ENCODE assay signal across 9 cellular contexts in genomic region chr20:51985013-51985415, GRCh38.
DNase-seq lines count a peak whose midpoint lies in the region; ATAC-seq and TF ChIP-seq lines count a peak whose summit lies in the region.
"Had no signal": no experiment of that assay in that cellular context is flagged by ENCODE, and none has a peak within 500 bp of the region (broad histone marks: within the 10 kb centered on the region; RNA-seq: fewer than 3 reads in every experiment).

No MANE protein-coding gene starts in this region.

- no peaks in the 10 kb centered on the region for H3K36me3 Mint-ChIP-seq in naive thymus-derived CD4-positive, alpha-beta T cell
- H3K36me3 Mint-ChIP-seq in activated T-helper 1 cell treated with anti-CD3 and anti-CD28 coated beads, Interleukin-12 subunit alpha, Interleukin-12 subunit beta, Interleukin-2, Interleukin-4 antibody, amounts not matched to agents 30 ng/mL and 10 ng/mL and 1 ng/mL, durations not matched to agents 14 hours and 24 hours and 36 hours (ENCODE audit: low read depth), result no peaks in the 10 kb centered on the region
- H3K36me3 Mint-ChIP-seq in CD4-positive, alpha-beta memory T cell, result no peaks in the 10 kb centered on the region

- H3K9ac ChIP-seq in SK-N-MC (ENCODE audit: insufficient read length), result peak overlapping the region; percentile 50

- H3K9me3 Mint-ChIP-seq in naive thymus-derived CD4-positive, alpha-beta T cell, result no peaks in the 10 kb centered on the region
- no peaks in the 10 kb centered on the region for H3K9me3 Mint-ChIP-seq in activated T-helper 1 cell treated with anti-CD3 and anti-CD28 coated beads, Interleukin-12 subunit alpha, Interleukin-12 subunit beta, Interleukin-2, Interleukin-4 antibody, amounts not matched to agents 30 ng/mL and 10 ng/mL and 1 ng/mL, durations not matched to agents 14 hours and 24 hours and 36 hours
- H3K9me3 Mint-ChIP-seq in CD4-positive, alpha-beta memory T cell, result no peaks in the 10 kb centered on the region

- DNase-seq in GM03348 (ENCODE audit: low spot score) (peak; percentile 90), SK-N-MC (ENCODE audit: low read depth, low spot score) (peak; percentile 99), foreskin fibroblast (peak; percentile 90 to 94), pons (ENCODE audit: low spot score) (peak; percentile 2), NCI-H524 treated with DMSO at 0.1 percent for 48 hours (lab: John Stamatoyannopoulos, UW) (no peak)
- no peak for DNase-seq in naive thymus-derived CD4-positive, alpha-beta T cell
- no peak for DNase-seq in activated T-helper 1 cell treated with anti-CD3 and anti-CD28 coated beads, Interleukin-12 subunit alpha, Interleukin-12 subunit beta, Interleukin-2, Interleukin-4 antibody, amounts not matched to agents 30 ng/mL and 10 ng/mL and 1 ng/mL, durations not matched to agents 14 hours and 24 hours and 36 hours (ENCODE audit: low spot score)
- no peak for DNase-seq in CD4-positive, alpha-beta memory T cell
- DNase-seq: cerebellar nuclear complex had no signal

- no peak for TF ChIP-seq CTCF in foreskin fibroblast (IDR thresholded peaks at IDR 0.05; ENCODE audit: low read depth, low read length)

- H3K36me3 ChIP-seq in SK-N-MC (ENCODE audit: insufficient read depth, low read length), result no peaks in the 10 kb centered on the region
- H3K36me3 ChIP-seq in naive thymus-derived CD4-positive, alpha-beta T cell (ENCODE audit: control insufficient read depth in 2 of 3, insufficient read depth in 3 of 3, low read length in 3 of 3), result no peaks in the 10 kb centered on the region
- no peaks in the 10 kb centered on the region for H3K36me3 ChIP-seq in CD4-positive, alpha-beta memory T cell (ENCODE audit: insufficient read depth, low read length)

- intact Hi-C loops in naive thymus-derived CD4-positive, alpha-beta T cell (cut with micrococcal nuclease), result no loop called here
- intact Hi-C loops in activated T-helper 1 cell treated with anti-CD3 and anti-CD28 coated beads, Interleukin-12 subunit alpha, Interleukin-12 subunit beta, Interleukin-2, Interleukin-4 antibody, amounts not matched to agents 30 ng/mL and 10 ng/mL and 1 ng/mL, durations not matched to agents 14 hours and 24 hours and 36 hours (cut with micrococcal nuclease), result no loop called here
- intact Hi-C loops in CD4-positive, alpha-beta memory T cell (cut with micrococcal nuclease), result no loop called here

- no peak for ATAC-seq in naive thymus-derived CD4-positive, alpha-beta T cell

- no peaks in the 10 kb centered on the region for H3K9me3 ChIP-seq in SK-N-MC (ENCODE audit: low read depth, low read length)
- no peaks in the 10 kb centered on the region for H3K9me3 ChIP-seq in naive thymus-derived CD4-positive, alpha-beta T cell (ENCODE audit: control insufficient read depth in 2 of 3, low read length in 3 of 3)
- H3K9me3 ChIP-seq in CD4-positive, alpha-beta memory T cell (ENCODE audit: control insufficient read depth in 1 of 2, low read length in 2 of 2), result no peaks in the 10 kb centered on the region

- H3K27ac Mint-ChIP-seq in naive thymus-derived CD4-positive, alpha-beta T cell, result no peak overlapping the region
- H3K27ac Mint-ChIP-seq in activated T-helper 1 cell treated with anti-CD3 and anti-CD28 coated beads, Interleukin-12 subunit alpha, Interleukin-12 subunit beta, Interleukin-2, Interleukin-4 antibody, amounts not matched to agents 30 ng/mL and 10 ng/mL and 1 ng/mL, durations not matched to agents 14 hours and 24 hours and 36 hours, result no peak overlapping the region
- H3K27ac Mint-ChIP-seq in CD4-positive, alpha-beta memory T cell, result no peak overlapping the region

- H3K27ac ChIP-seq in SK-N-MC, result peak overlapping the region; percentile 97
- H3K27ac ChIP-seq in naive thymus-derived CD4-positive, alpha-beta T cell (ENCODE audit: low read depth, low read length), result no peak overlapping the region
- no peak overlapping the region for H3K27ac ChIP-seq in CD4-positive, alpha-beta memory T cell (ENCODE audit: low read depth, low read length)

- no peaks in the 10 kb centered on the region for H3K27me3 Mint-ChIP-seq in naive thymus-derived CD4-positive, alpha-beta T cell
- no peaks in the 10 kb centered on the region for H3K27me3 Mint-ChIP-seq in activated T-helper 1 cell treated with anti-CD3 and anti-CD28 coated beads, Interleukin-12 subunit alpha, Interleukin-12 subunit beta, Interleukin-2, Interleukin-4 antibody, amounts not matched to agents 30 ng/mL and 10 ng/mL and 1 ng/mL, durations not matched to agents 14 hours and 24 hours and 36 hours (ENCODE audit: insufficient read depth)
- H3K27me3 Mint-ChIP-seq in CD4-positive, alpha-beta memory T cell, result peaks cover 0 to 3% of the 10 kb centered on the region in 2 donors

- POLR2A ChIA-PET in naive thymus-derived CD4-positive, alpha-beta T cell (lab: Charles Lee), result no interaction called here
- POLR2A ChIA-PET in CD4-positive, alpha-beta memory T cell (lab: Charles Lee; ENCODE audit: partially characterized antibody), result no interaction called here

- H3K27me3 ChIP-seq in naive thymus-derived CD4-positive, alpha-beta T cell (ENCODE audit: control insufficient read depth in 2 of 2, insufficient read depth in 2 of 2, low read length in 2 of 2), result no peaks in the 10 kb centered on the region
- H3K27me3 ChIP-seq in CD4-positive, alpha-beta memory T cell (ENCODE audit: insufficient read depth, low read length), result no peaks in the 10 kb centered on the region

- peaks cover 0 to 2% (median 0%) of the 10 kb centered on the region in 7 donors for H3K4me1 Mint-ChIP-seq in naive thymus-derived CD4-positive, alpha-beta T cell
- H3K4me1 Mint-ChIP-seq in activated T-helper 1 cell treated with anti-CD3 and anti-CD28 coated beads, Interleukin-12 subunit alpha, Interleukin-12 subunit beta, Interleukin-2, Interleukin-4 antibody, amounts not matched to agents 30 ng/mL and 10 ng/mL and 1 ng/mL, durations not matched to agents 14 hours and 24 hours and 36 hours (ENCODE audit: low read depth), result peaks cover 4% of the 10 kb centered on the region
- no peaks in the 10 kb centered on the region for H3K4me1 Mint-ChIP-seq in CD4-positive, alpha-beta memory T cell

- no peak overlapping the region for H3K4me3 Mint-ChIP-seq in naive thymus-derived CD4-positive, alpha-beta T cell
- H3K4me3 Mint-ChIP-seq in activated T-helper 1 cell treated with anti-CD3 and anti-CD28 coated beads, Interleukin-12 subunit alpha, Interleukin-12 subunit beta, Interleukin-2, Interleukin-4 antibody, amounts not matched to agents 30 ng/mL and 10 ng/mL and 1 ng/mL, durations not matched to agents 14 hours and 24 hours and 36 hours, result no peak overlapping the region
- no peak overlapping the region for H3K4me3 Mint-ChIP-seq in CD4-positive, alpha-beta memory T cell

- H3K4me1 ChIP-seq in naive thymus-derived CD4-positive, alpha-beta T cell (ENCODE audit: control insufficient read depth in 2 of 2, insufficient read depth in 2 of 2, low read length in 2 of 2), result no peaks in the 10 kb centered on the region
- H3K4me1 ChIP-seq in CD4-positive, alpha-beta memory T cell (ENCODE audit: insufficient read depth, low read length), result no peaks in the 10 kb centered on the region

- peak overlapping the region; percentile 26 for H3K4me3 ChIP-seq in SK-N-MC
- H3K4me3 ChIP-seq in foreskin fibroblast (ENCODE audit: low read depth in 1 of 2, low read length in 2 of 2), result no peak overlapping the region
- H3K4me3 ChIP-seq in naive thymus-derived CD4-positive, alpha-beta T cell (ENCODE audit: low read length), result no peak overlapping the region
- H3K4me3 ChIP-seq in CD4-positive, alpha-beta memory T cell (ENCODE audit: low read length in 2 of 2), result no peak overlapping the region

- CTCF ChIA-PET in naive thymus-derived CD4-positive, alpha-beta T cell (lab: Charles Lee), result no interaction called here
- CTCF ChIA-PET in CD4-positive, alpha-beta memory T cell (lab: Charles Lee; ENCODE audit: partially characterized antibody), result no interaction called here

Comparison
In these comparisons a context has a peak if more than half of its experiments do, and no peak if none do; other contexts are left out.
1. DNase-seq: peak in GM03348 (single experiment), SK-N-MC (single experiment), foreskin fibroblast (2 of 2) and pons (single experiment); none in NCI-H524 treated with DMSO at 0.1 percent for 48 hours (single experiment), naive thymus-derived CD4-positive, alpha-beta T cell (0 of 9), activated T-helper 1 cell treated with anti-CD3 and anti-CD28 coated beads, Interleukin-12 subunit alpha, Interleukin-12 subunit beta, Interleukin-2, Interleukin-4 antibody, amounts not matched to agents 30 ng/mL and 10 ng/mL and 1 ng/mL, durations not matched to agents 14 hours and 24 hours and 36 hours (single experiment) and CD4-positive, alpha-beta memory T cell (0 of 5).